In genomic region chr5:151897896-151898295, GRCh38 we compare ENCODE assay signal across 19 cellular contexts. TPM values are rescaled to one million over a fixed set of nuclear protein-coding genes. Genes with fewer than 3 reads are reported as not detected.
A peak's percentile ranks its signal among the peaks of the same experiment; 100 is the strongest.
DNase-seq lines count a peak whose midpoint lies in the region; ATAC-seq and TF ChIP-seq lines count a peak whose summit lies in the region.
"Had no signal": no experiment of that assay in that cellular context is flagged by ENCODE, and none has a peak within 500 bp of the region (broad histone marks: within the 10 kb centered on the region; RNA-seq: fewer than 3 reads in every experiment).

No MANE protein-coding gene starts in this region.

- H3K9me3 Mint-ChIP-seq in chondrocyte (ENCODE audit: low read depth): no peaks in the 10 kb centered on the region
- H3K9me3 Mint-ChIP-seq in activated CD4-positive, alpha-beta T cell treated with anti-CD3 and anti-CD28 coated beads, Interleukin-2, amount 10 ng/mL, durations not matched to agents 24 days and 14 days: no peaks in the 10 kb centered on the region

- no peaks in the 10 kb centered on the region for H3K36me3 Mint-ChIP-seq in chondrocyte (ENCODE audit: low read depth)
- H3K36me3 Mint-ChIP-seq in T-helper 17 cell (ENCODE audit: low read depth): peaks cover 6% of the 10 kb centered on the region
- H3K36me3 Mint-ChIP-seq in activated CD4-positive, alpha-beta T cell treated with anti-CD3 and anti-CD28 coated beads, Interleukin-2, amount 10 ng/mL, durations not matched to agents 24 days and 14 days (ENCODE audit: low read depth): no peaks in the 10 kb centered on the region

- no peaks in the 10 kb centered on the region for H3K27me3 Mint-ChIP-seq in chondrocyte (ENCODE audit: low read depth)
- peaks cover 19% of the 10 kb centered on the region for H3K27me3 Mint-ChIP-seq in T-helper 17 cell
- peaks cover 2% of the 10 kb centered on the region for H3K27me3 Mint-ChIP-seq in activated CD4-positive, alpha-beta T cell treated with anti-CD3 and anti-CD28 coated beads, Interleukin-2, amount 10 ng/mL, durations not matched to agents 24 days and 14 days

- ATAC-seq in GM21423 (IDR thresholded peaks at IDR 0.05; ENCODE audit: unreplicated experiment): peak; percentile 44
- ATAC-seq in T-helper 17 cell: no peak
- no peak for ATAC-seq in HG02623 (IDR thresholded peaks at IDR 0.05; ENCODE audit: unreplicated experiment)
- ATAC-seq: SK-N-SH treated with all-trans-retinoic acid at 6 μM for 48 hours had no signal

- intact Hi-C loops in activated CD4-positive, alpha-beta T cell treated with anti-CD3 and anti-CD28 coated beads, Interleukin-2, amount 10 ng/mL, durations not matched to agents 24 days and 14 days (cut with micrococcal nuclease): no loop called here

- H3K9me3 ChIP-seq in T-helper 17 cell (ENCODE audit: control insufficient read depth, low read length, poor library complexity, severe bottlenecking): no peaks in the 10 kb centered on the region
- H3K9me3 ChIP-seq: Caco-2, HAP-1 had no signal

- H3K4me3 ChIP-seq in GM12865 (ENCODE audit: low read depth, low read length): no peak overlapping the region
- H3K4me3 ChIP-seq: HAP-1 had no signal

- no peak overlapping the region for H3K4me3 Mint-ChIP-seq in chondrocyte (ENCODE audit: unreplicated experiment)
- H3K4me3 Mint-ChIP-seq in T-helper 17 cell: no peak overlapping the region
- H3K4me3 Mint-ChIP-seq in activated CD4-positive, alpha-beta T cell treated with anti-CD3 and anti-CD28 coated beads, Interleukin-2, amount 10 ng/mL, durations not matched to agents 24 days and 14 days: no peak overlapping the region

- DNase-seq in GM12865 (ENCODE audit: low read depth) (peak; percentile 22), HT1080 (ENCODE audit: low read depth) (peak; percentile 77), chondrocyte (ENCODE audit: low spot score) (no peak), T-helper 17 cell (no peak)
- no peak for DNase-seq in activated naive CD4-positive, alpha-beta T cell (lab: John Stamatoyannopoulos, UW)
- no peak for DNase-seq in activated CD4-positive, alpha-beta T cell treated with anti-CD3 and anti-CD28 coated beads, Interleukin-2, amount 10 ng/mL, durations not matched to agents 24 days and 14 days
- DNase-seq: Caco-2, DMS153, MM.1S, NCI-H187 treated with DMSO at 0.1 percent for 48 hours, NCI-H526 treated with DMSO at 0.1 percent for 48 hours, SHP77 treated with DMSO at 0.1 percent for 48 hours, T-helper 1 cell had no signal

- TF ChIP-seq CTCF in GM12865 (IDR thresholded peaks at IDR 0.05; ENCODE audit: insufficient read depth, low read depth, low read length, missing control alignments) (no peak), chondrocyte (IDR thresholded peaks at IDR 0.05) (no peak)

- H3K27ac Mint-ChIP-seq in chondrocyte (ENCODE audit: unreplicated experiment) (peak overlapping the region; percentile 37), T-helper 17 cell (no peak overlapping the region)
- H3K27ac Mint-ChIP-seq in activated CD4-positive, alpha-beta T cell treated with anti-CD3 and anti-CD28 coated beads, Interleukin-2, amount 10 ng/mL, durations not matched to agents 24 days and 14 days: no peak overlapping the region

- peaks cover 4% of the 10 kb centered on the region for H3K4me1 Mint-ChIP-seq in chondrocyte (ENCODE audit: low read depth)
- peaks cover 4% of the 10 kb centered on the region for H3K4me1 Mint-ChIP-seq in T-helper 17 cell
- H3K4me1 Mint-ChIP-seq in activated CD4-positive, alpha-beta T cell treated with anti-CD3 and anti-CD28 coated beads, Interleukin-2, amount 10 ng/mL, durations not matched to agents 24 days and 14 days: no peaks in the 10 kb centered on the region

RNA-seq across cellular contexts. Expression of gene GLRA1, which starts 26.8 kb away (rescaled TPM):
- not detected in 2 replicates for total RNA-seq in HT1080 (2014; rRNA removed; shearing (Covaris generic))
- not detected in 2 replicates for polyA plus RNA-seq in HT1080 (2015; cell fraction: cytosol; rRNA removed)
- not detected in 2 replicates for polyA plus RNA-seq in HT1080 (2015; cell fraction: nucleus; rRNA removed)
- total RNA-seq in chondrocyte (not detected in 3 replicates), T-helper 17 cell (not detected)
- not detected in 2 replicates for total RNA-seq in activated CD4-positive, alpha-beta T cell treated with anti-CD3 and anti-CD28 coated beads, Interleukin-2, amount 10 ng/mL, durations not matched to agents 24 days and 14 days
- total RNA-seq: A673, Caco-2, G401 had no signal

Comparison
In these comparisons a context has a peak if more than half of its experiments do, and no peak if none do; other contexts are left out.
1. DNase-seq: peak in GM12865 (single experiment) and HT1080 (single experiment); none in chondrocyte (single experiment), activated naive CD4-positive, alpha-beta T cell (0 of 4), T-helper 17 cell (0 of 3) and activated CD4-positive, alpha-beta T cell treated with anti-CD3 and anti-CD28 coated beads, Interleukin-2, amount 10 ng/mL, durations not matched to agents 24 days and 14 days (single experiment).